In the genomic region with DNA sequence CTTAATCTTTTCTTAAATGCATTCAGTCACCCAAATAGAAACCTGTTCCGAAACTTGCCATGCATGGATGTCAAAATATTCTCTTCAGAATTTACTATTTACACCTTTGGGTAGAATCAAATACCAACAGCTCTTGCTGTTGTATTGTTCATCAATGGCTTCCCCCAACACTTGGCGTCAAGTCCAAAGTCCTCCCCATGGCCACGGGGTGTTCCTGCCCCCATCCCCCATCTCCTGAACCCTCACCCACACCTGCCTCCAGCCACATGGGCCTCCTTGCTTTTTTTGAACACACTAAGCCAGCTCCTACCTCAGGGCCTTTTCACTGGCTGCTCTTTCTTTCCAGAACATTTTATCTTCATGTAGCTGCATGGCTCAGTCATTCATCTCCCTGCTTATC, we compare ENCODE assay signal across 27 cellular contexts. TPM values are rescaled to one million over a fixed set of nuclear protein-coding genes. Genes with fewer than 3 reads are reported as not detected.
"Had no signal": no experiment of that assay in that cellular context is flagged by ENCODE, and none has a peak within 500 bp of the region (broad histone marks: within the 10 kb centered on the region; RNA-seq: fewer than 3 reads in every experiment).

No MANE protein-coding gene starts in this region.

- H3K36me3 ChIP-seq: cardiac muscle cell, esophagus muscularis mucosa, sigmoid colon, upper lobe of left lung, vagina had no signal

- H3K36me3 Mint-ChIP-seq: activated naive CD8-positive, alpha-beta T cell; naive thymus-derived CD8-positive, alpha-beta T cell; stimulated activated effector memory CD8-positive, alpha-beta T cell treated with anti-CD3 and anti-CD28 coated beads, Interleukin-12 subunit alpha, Interleukin-12 subunit beta, amount 100 ng/mL, for 72 hours had no signal

- H3K27ac ChIP-seq: body of pancreas, cardiac muscle cell, coronary artery, esophagus muscularis mucosa, hepatocyte, sigmoid colon, upper lobe of left lung, vagina had no signal

- H3K4me3 ChIP-seq: body of pancreas, cardiac muscle cell, coronary artery, esophagus muscularis mucosa, hepatocyte, sigmoid colon, upper lobe of left lung, vagina had no signal

- H3K27me3 ChIP-seq: body of pancreas, hepatocyte, vagina had no signal

- H3K4me3 Mint-ChIP-seq: activated naive CD8-positive, alpha-beta T cell; stimulated activated effector memory CD8-positive, alpha-beta T cell treated with anti-CD3 and anti-CD28 coated beads, Interleukin-12 subunit alpha, Interleukin-12 subunit beta, amount 100 ng/mL, for 72 hours; stimulated activated naive CD8-positive, alpha-beta T cell treated with anti-CD3 and anti-CD28 coated beads, Interleukin-15, Interleukin-2, amounts not matched to agents 100 ng/mL and 50 ng/mL, for 24 hours; T-helper 2 cell treated with Interferon-gamma antibody and Interleukin-4, amounts not matched to agents 5 μg/mL and 100 μg/mL, for 36 hours had no signal

- H3K9me3 Mint-ChIP-seq: naive thymus-derived CD8-positive, alpha-beta T cell; stimulated activated effector memory CD8-positive, alpha-beta T cell treated with anti-CD3 and anti-CD28 coated beads, Interleukin-12 subunit alpha, Interleukin-12 subunit beta, amount 100 ng/mL, for 72 hours; stimulated activated naive CD8-positive, alpha-beta T cell treated with anti-CD3 and anti-CD28 coated beads, Interleukin-15, Interleukin-2, amounts not matched to agents 100 ng/mL and 50 ng/mL, for 24 hours; T-helper 2 cell treated with Interferon-gamma antibody and Interleukin-4, amounts not matched to agents 5 μg/mL and 100 μg/mL, for 36 hours had no signal

- H3K9me3 ChIP-seq: body of pancreas, esophagus muscularis mucosa, sigmoid colon, upper lobe of left lung, vagina had no signal

- H3K27ac Mint-ChIP-seq: activated naive CD8-positive, alpha-beta T cell; progenitor cell of endocrine pancreas; stimulated activated effector memory CD8-positive, alpha-beta T cell treated with anti-CD3 and anti-CD28 coated beads, Interleukin-12 subunit alpha, Interleukin-12 subunit beta, amount 100 ng/mL, for 72 hours; stimulated activated naive CD8-positive, alpha-beta T cell treated with anti-CD3 and anti-CD28 coated beads, Interleukin-15, Interleukin-2, amounts not matched to agents 100 ng/mL and 50 ng/mL, for 24 hours; T-helper 2 cell treated with Interferon-gamma antibody and Interleukin-4, amounts not matched to agents 5 μg/mL and 100 μg/mL, for 36 hours had no signal

- H3K4me1 Mint-ChIP-seq: stimulated activated effector memory CD8-positive, alpha-beta T cell treated with anti-CD3 and anti-CD28 coated beads, Interleukin-12 subunit alpha, Interleukin-12 subunit beta, amount 100 ng/mL, for 72 hours had no signal

- DNase-seq: activated CD4-positive, alpha-beta T cell treated with anti-CD3 and anti-CD28 coated beads for 4 hours; activated CD4-positive, alpha-beta T cell treated with anti-CD3 and anti-CD28 coated beads, Interleukin-2, amount 50 U/mL, for 4 hours; activated CD8-positive, alpha-beta memory T cell treated with anti-CD3 and anti-CD28 coated beads for 24 hours; activated effector memory CD4-positive, alpha-beta T cell treated with Interleukin-2 at 50 U/mL for 16 hours; activated naive CD4-positive, alpha-beta T cell treated with Interleukin-2 at 50 U/mL for 16 hours; body of pancreas; cerebellar nuclear complex; islet precursor cell; mammary epithelial cell; naive thymus-derived CD8-positive, alpha-beta T cell; retina; sigmoid colon; small intestine; stimulated activated CD4-positive, alpha-beta T cell treated with anti-CD3 and anti-CD28 coated beads, Interleukin-4, amount 100 ng/mL, for 24 hours; T-helper 1 cell; upper lobe of left lung had no signal

RNA-seq across cellular contexts. Expression of gene ITGA2B, which starts 21.8 kb away (rescaled TPM):
- polyA plus RNA-seq: naive thymus-derived CD8-positive, alpha-beta T cell had no signal

RNA-seq across cellular contexts. Expression of gene RUNDC3A, which starts 59.2 kb away (rescaled TPM):
- total RNA-seq: endothelial cell of umbilical vein; naive thymus-derived CD8-positive, alpha-beta T cell had no signal
- polyA plus RNA-seq: naive thymus-derived CD8-positive, alpha-beta T cell had no signal
